ENCODE assay signal across 8 cellular contexts in genomic region chr1:206430031-206430983, GRCh38. TPM values are rescaled to one million over a fixed set of nuclear protein-coding genes. Genes with fewer than 3 reads are reported as not detected.
DNase-seq lines count a peak whose midpoint lies in the region; ATAC-seq, FAIRE-seq and TF ChIP-seq lines count a peak whose summit lies in the region.

No MANE protein-coding gene starts in this region.

- TF ChIP-seq CTCF in KMS-11 (conservative IDR thresholded peaks at IDR 0.05; ENCODE audit: low read depth, low read length) (no peak), keratinocyte (optimal IDR thresholded peaks at IDR 0.05 in 1 of 3, IDR thresholded peaks at IDR 0.05 in 1 of 3, conservative IDR thresholded peaks at IDR 0.05 in 1 of 3; ENCODE audit: extremely low read depth in 1 of 3, insufficient read depth in 2 of 3, low read length in 3 of 3) (no peak), A673 (conservative IDR thresholded peaks at IDR 0.05; ENCODE audit: low read depth, low read length) (no peak)

- no TSS peak for BruUV-seq in A673 (replicated peaks; lab: Mats Ljungman, UMichigan)

- H3K4me1 ChIP-seq in KMS-11 (ENCODE audit: low read depth, poor library complexity, severe bottlenecking), result peaks cover 30% of the 10 kb centered on the region
- no peaks in the 10 kb centered on the region for H3K4me1 ChIP-seq in keratinocyte (ENCODE audit: control insufficient read depth, extremely low read depth, insufficient read depth, low read length)
- H3K4me1 ChIP-seq in A673 (ENCODE audit: insufficient read depth, low read length, poor library complexity, severe bottlenecking), result no peaks in the 10 kb centered on the region

- H3K9ac ChIP-seq in KMS-11 (no peak overlapping the region), keratinocyte (ENCODE audit: control insufficient read depth, extremely low read depth, insufficient read depth, low read length) (peak overlapping the region; percentile 10)

- H3K4me3 ChIP-seq in KMS-11 (IDR thresholded peaks at IDR 0.05; ENCODE audit: insufficient read depth, low read depth, low read length) (no peak overlapping the region), keratinocyte (ENCODE audit: control insufficient read depth in 2 of 3, extremely low read depth in 1 of 3, insufficient read depth in 2 of 3, low read depth in 1 of 3, low read length in 3 of 3) (no peak overlapping the region), A673 (ENCODE audit: low read depth, low read length, poor library complexity, severe bottlenecking) (no peak overlapping the region)

- H3K27ac ChIP-seq in KMS-11, result peak overlapping the region; percentile 8; the same call in 1 of the 2 replicates
- H3K27ac ChIP-seq in keratinocyte (ENCODE audit: control insufficient read depth, insufficient read depth, low read length), result peak overlapping the region; percentile 21
- H3K27ac ChIP-seq in A673 (ENCODE audit: low read depth, low read length, poor library complexity, severe bottlenecking), result no peak overlapping the region

- no peaks in the 10 kb centered on the region for H3K27me3 ChIP-seq in KMS-11 (ENCODE audit: insufficient read depth, low read depth)
- H3K27me3 ChIP-seq in keratinocyte (ENCODE audit: control insufficient read depth, extremely low read depth, insufficient read depth, low read length), result no peaks in the 10 kb centered on the region
- H3K27me3 ChIP-seq in A673 (replicated peaks; ENCODE audit: insufficient read depth, low read depth, low read length, poor library complexity), result no peaks in the 10 kb centered on the region

- POLR2A ChIA-PET in A673 (lab: Charles Lee; ENCODE audit: low non-redundant PET), result no interaction called here

- H4K20me1 ChIP-seq in KMS-11 (ENCODE audit: insufficient read depth), result no peaks in the 10 kb centered on the region
- no peaks in the 10 kb centered on the region for H4K20me1 ChIP-seq in keratinocyte (ENCODE audit: control insufficient read depth, extremely low read depth, insufficient read depth, low read length)

- no peak for DNase-seq in keratinocyte (ENCODE audit: low read depth, low spot score)
- DNase-seq in A673 (ENCODE audit: low spot score), result no peak
- DNase-seq in NCI-H748 treated with DMSO at 0.1 percent for 48 hours (lab: John Stamatoyannopoulos, UW), result no peak
- no peak for DNase-seq in activated naive CD4-positive, alpha-beta T cell treated with Interleukin-2 at 50 U/mL for 16 hours
- no peak for DNase-seq in DMS79 treated with DMSO at 0.1 percent for 48 hours (lab: John Stamatoyannopoulos, UW)

- H3K79me2 ChIP-seq in KMS-11 (ENCODE audit: insufficient read depth, low read depth) (no peaks in the 10 kb centered on the region), keratinocyte (ENCODE audit: control insufficient read depth, insufficient read depth, low read length) (no peaks in the 10 kb centered on the region)

- H3K36me3 ChIP-seq in KMS-11 (ENCODE audit: insufficient read depth) (no peaks in the 10 kb centered on the region), keratinocyte (ENCODE audit: control insufficient read depth in 2 of 2, extremely low read depth in 1 of 2, insufficient read depth in 2 of 2, low read length in 2 of 2) (peaks cover 9 to 22% of the 10 kb centered on the region in 2 experiments), A673 (ENCODE audit: insufficient read depth, low read length, poor library complexity, severe bottlenecking) (peaks cover 13% of the 10 kb centered on the region)

- no peak for FAIRE-seq in keratinocyte (lab: Jason Lieb, UNC)

- H3K9me1 ChIP-seq in keratinocyte (ENCODE audit: control insufficient read depth, extremely low read depth, insufficient read depth, low read length), result no peaks in the 10 kb centered on the region

- H3K9me3 ChIP-seq in keratinocyte (ENCODE audit: control insufficient read depth, low read depth, low read length), result no peaks in the 10 kb centered on the region
- no peaks in the 10 kb centered on the region for H3K9me3 ChIP-seq in A673 (ENCODE audit: low read depth, low read length, poor library complexity, severe bottlenecking)

- dilution Hi-C loops in keratinocyte (cut with MboI; ENCODE audit: extremely low pct_ligation_motif_present, low sequenced_read_pairs), result no loop called here

- intact Hi-C loops in A673 (cut with micrococcal nuclease; ENCODE audit: unreplicated experiment), result no loop called here

- peak; percentile 97 for ATAC-seq in GM18498 (IDR thresholded peaks at IDR 0.05; ENCODE audit: unreplicated experiment)
- peak; percentile 95 for ATAC-seq in GM21528 (IDR thresholded peaks at IDR 0.05; ENCODE audit: low FRiP score, unreplicated experiment)

- no peak overlapping the region for H2AFZ ChIP-seq in KMS-11 (ENCODE audit: low read depth)
- H2AFZ ChIP-seq in keratinocyte (ENCODE audit: control insufficient read depth, low read length), result no peak overlapping the region

- CTCF ChIA-PET in A673 (lab: Charles Lee), result no interaction called here

- H3K4me2 ChIP-seq in KMS-11, result peak overlapping the region; percentile 50
- H3K4me2 ChIP-seq in keratinocyte (ENCODE audit: control insufficient read depth, extremely low read depth, insufficient read depth, low read depth, low read length), result no peak overlapping the region

RNA-seq across cellular contexts. Expression of gene IKBKE, which starts 40.0 kb away (rescaled TPM):
- polyA plus RNA-seq in keratinocyte, result 8.2 to 10.5 TPM (median 8.9 TPM) in 3 replicates
- polyA plus RNA-seq in keratinocyte (2011; ENCODE audit: low read depth), result 2.0 TPM
- 6.3 and 9.3 TPM in 2 replicates for polyA plus RNA-seq in keratinocyte (2011; cell fraction: cytosol; rRNA removed)
- 12.2 and 13.0 TPM in 2 replicates for polyA plus RNA-seq in keratinocyte (2011; cell fraction: nucleus; rRNA removed)
- 3.1 and 11.8 TPM in 2 replicates for polyA plus RNA-seq in keratinocyte (2012; ENCODE audit: low replicate concordance)
- polyA minus RNA-seq in keratinocyte, result 14.6 to 17.9 TPM (median 14.9 TPM) in 3 replicates
- 9.4 TPM for polyA minus RNA-seq in keratinocyte (2011; cell fraction: cytosol; rRNA and poly(A)+ RNA removed)
- 7.8 and 9.0 TPM in 2 replicates for polyA minus RNA-seq in keratinocyte (2011; cell fraction: nucleus; rRNA and poly(A)+ RNA removed)
- total RNA-seq in A673 (2021), result 2.3 and 2.9 TPM in 2 replicates
